Comparison of ENCODE assay signal across 12 cellular contexts in genomic region chr11:131533164-131533563, GRCh38.
"Had no signal": no experiment of that assay in that cellular context is flagged by ENCODE, and none has a peak within 500 bp of the region (broad histone marks: within the 10 kb centered on the region; RNA-seq: fewer than 3 reads in every experiment).

No MANE protein-coding gene starts in this region.

- H3K27ac ChIP-seq: esophagus squamous epithelium, foreskin keratinocyte, hepatocyte, neutrophil, psoas muscle, right lobe of liver had no signal

- DNase-seq: esophagus squamous epithelium; foreskin keratinocyte; kidney; left colon; naive thymus-derived CD4-positive, alpha-beta T cell; psoas muscle; right lobe of liver; stimulated activated CD4-positive, alpha-beta T cell treated with anti-CD3 and anti-CD28 coated beads, Interleukin-4, amount 100 ng/mL, for 24 hours; trophoblast cell had no signal

- ATAC-seq: foreskin keratinocyte; left colon; naive thymus-derived CD4-positive, alpha-beta T cell; psoas muscle; right lobe of liver; stimulated activated memory B cell treated with anti-CD40 and anti-IgM and Interleukin-4, amounts not matched to agents 10 μg/mL and 1 μg/mL and 100 μg/mL, for 72 hours had no signal

- H3K79me2 ChIP-seq: hepatocyte had no signal

- H2AFZ ChIP-seq: hepatocyte had no signal

- H3K36me3 ChIP-seq: esophagus squamous epithelium, neutrophil, right lobe of liver had no signal

- H3K4me3 ChIP-seq: esophagus squamous epithelium, hepatocyte, psoas muscle, right lobe of liver had no signal

- H3K4me1 ChIP-seq: esophagus squamous epithelium, foreskin keratinocyte, psoas muscle, right lobe of liver had no signal

- H3K27me3 ChIP-seq: foreskin keratinocyte, right lobe of liver had no signal

- H3K9me3 ChIP-seq: esophagus squamous epithelium, neutrophil, psoas muscle, right lobe of liver had no signal

- H3K4me2 ChIP-seq: hepatocyte had no signal
